In the genomic region with DNA sequence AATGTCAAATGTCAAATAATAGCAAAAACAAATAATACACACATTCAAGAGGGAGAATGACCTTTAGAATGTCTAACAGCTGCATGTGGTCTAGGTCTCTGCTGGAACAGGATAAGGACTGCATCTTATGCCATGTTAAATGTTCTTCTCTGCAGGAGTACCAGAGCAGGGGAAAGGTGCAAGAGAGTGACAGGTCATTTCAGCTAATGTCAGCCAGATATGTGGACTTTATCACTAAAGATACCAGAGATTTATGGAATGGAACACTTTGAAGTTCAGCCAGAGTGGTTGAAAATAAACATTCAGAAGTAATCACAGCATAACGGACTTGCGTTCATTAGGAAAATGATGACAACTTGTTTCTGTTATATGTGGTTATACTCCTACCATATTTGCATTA, we compare ENCODE assay signal across 2 cellular contexts.
A peak's percentile ranks its signal among the peaks of the same experiment; 100 is the strongest.
TF ChIP-seq lines count a peak whose summit lies in the region.

No MANE protein-coding gene starts in this region.

TF ChIP-seq in HEK293T, 16 proteins besides CTCF, POLR2A, EP300 and RAD21:
- TF ChIP-seq SP1 (IDR thresholded peaks at IDR 0.05) (no peak), PKNOX1 (IDR thresholded peaks at IDR 0.05) (peak; percentile 83), FOXM1 (IDR thresholded peaks at IDR 0.05; ENCODE audit: borderline replicate concordance) (no peak), ARNT (IDR thresholded peaks at IDR 0.05) (no peak)

TF ChIP-seq in H1, 55 proteins besides CTCF, POLR2A, EP300 and RAD21:
- no peak for TF ChIP-seq SP4 (IDR thresholded peaks at IDR 0.05; ENCODE audit: low read length)
- TF ChIP-seq USF2 (IDR thresholded peaks at IDR 0.05; ENCODE audit: low read length), result no peak
- no peak for TF ChIP-seq BRCA1 (IDR thresholded peaks at IDR 0.05; ENCODE audit: low read depth, low read length)
- no peak for TF ChIP-seq SIRT6 (IDR thresholded peaks at IDR 0.05; ENCODE audit: low read length)
